Comparison of ENCODE assay signal across 12 cellular contexts in the genomic region with DNA sequence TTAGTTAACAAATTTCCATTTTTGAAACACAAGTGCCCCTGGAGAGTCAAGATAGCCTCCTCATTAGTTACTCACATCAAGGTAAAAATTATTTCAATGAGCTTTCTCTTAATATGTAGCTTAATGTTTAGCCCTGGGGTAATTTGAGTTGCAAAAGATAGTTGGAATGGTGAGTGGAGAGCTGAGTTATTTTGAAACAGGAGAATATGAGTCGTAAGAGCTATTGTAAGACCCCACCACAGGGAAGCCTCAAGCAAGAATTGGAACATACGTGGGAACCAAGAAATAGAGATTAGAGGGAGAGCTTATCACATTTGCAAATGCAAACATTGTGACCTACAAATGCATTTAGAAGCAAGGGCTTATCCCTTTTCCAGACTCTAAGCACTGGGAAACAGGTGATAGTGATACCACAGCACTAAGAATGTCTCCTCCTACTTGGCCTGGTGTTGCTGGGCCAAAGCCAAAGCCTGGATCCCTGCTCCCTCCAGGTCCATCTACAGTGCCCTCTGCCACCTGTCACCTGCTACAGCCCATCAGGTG.
DNase-seq lines count a peak whose midpoint lies in the region; ATAC-seq, FAIRE-seq and TF ChIP-seq lines count a peak whose summit lies in the region.
"Had no signal": no experiment of that assay in that cellular context is flagged by ENCODE, and none has a peak within 500 bp of the region (broad histone marks: within the 10 kb centered on the region; RNA-seq: fewer than 3 reads in every experiment).

No MANE protein-coding gene starts in this region.

- no peak overlapping the region for H3K9ac ChIP-seq in HUES48 (ENCODE audit: low read depth, low read length)

- no peaks in the 10 kb centered on the region for H3K27me3 Mint-ChIP-seq in immature natural killer cell (ENCODE audit: low read depth in 3 of 3)

- H3K36me3 Mint-ChIP-seq in immature natural killer cell = peaks cover 0 to 4% (median 0%) of the 10 kb centered on the region in 3 donors
- H3K36me3 Mint-ChIP-seq: CD8-positive, alpha-beta memory T cell had no signal

- no peak overlapping the region for H3K4me3 ChIP-seq in HUES48 (ENCODE audit: low read depth, low read length)
- no peak overlapping the region for H3K4me3 ChIP-seq in WERI-Rb-1 (ENCODE audit: low read depth, low read length)

- peaks cover 13% of the 10 kb centered on the region for H3K4me1 ChIP-seq in HUES48 (ENCODE audit: control insufficient read depth, insufficient read depth, low read length)

- no peaks in the 10 kb centered on the region for H3K9me3 ChIP-seq in HUES48 (ENCODE audit: control insufficient read depth, insufficient read depth, low read length)
- no peaks in the 10 kb centered on the region for H3K9me3 ChIP-seq in WERI-Rb-1 (ENCODE audit: severe bottlenecking)

- no peaks in the 10 kb centered on the region for H3K9me3 Mint-ChIP-seq in immature natural killer cell
- H3K9me3 Mint-ChIP-seq: CD8-positive, alpha-beta memory T cell; effector memory CD8-positive, alpha-beta T cell had no signal

- DNase-seq in D721Med (ENCODE audit: insufficient read length, low spot score) = no peak
- DNase-seq in WERI-Rb-1 = peak; percentile 56
- peak; percentile 44 for DNase-seq in kidney tubule cell (ENCODE audit: low spot score)
- DNase-seq in immature natural killer cell = no peak
- no peak for DNase-seq in GM19240 (ENCODE audit: insufficient read length, low spot score)
- DNase-seq in NCI-H1092 treated with DMSO at 0.1 percent for 48 hours (lab: John Stamatoyannopoulos, UW) = no peak
- DNase-seq: activated CD8-positive, alpha-beta T cell treated with anti-CD3 and anti-CD28 coated beads, Interleukin-2, amount 10 ng/mL, durations not matched to agents 7 days and 5 days; CD8-positive, alpha-beta memory T cell; effector memory CD8-positive, alpha-beta T cell; RPMI8226 had no signal

- no peak for TF ChIP-seq CTCF in D721Med (IDR thresholded peaks at IDR 0.05; ENCODE audit: insufficient read depth, missing control alignments)
- TF ChIP-seq CTCF in WERI-Rb-1 (IDR thresholded peaks at IDR 0.05; ENCODE audit: low read depth, low read length) = no peak; the same call in 1 of the 2 replicates

- H3K4me3 Mint-ChIP-seq in immature natural killer cell = no peak overlapping the region
- H3K4me3 Mint-ChIP-seq: activated CD8-positive, alpha-beta T cell treated with anti-CD3 and anti-CD28 coated beads, Interleukin-2, amount 10 ng/mL, durations not matched to agents 7 days and 5 days; CD8-positive, alpha-beta memory T cell; effector memory CD8-positive, alpha-beta T cell had no signal

- no peaks in the 10 kb centered on the region for H3K36me3 ChIP-seq in HUES48 (ENCODE audit: control insufficient read depth, insufficient read depth, low read length)
- H3K36me3 ChIP-seq in WERI-Rb-1 = no peaks in the 10 kb centered on the region

- no peaks in the 10 kb centered on the region for H3K4me1 Mint-ChIP-seq in immature natural killer cell
- H3K4me1 Mint-ChIP-seq: CD8-positive, alpha-beta memory T cell had no signal

- peak; percentile 87 for FAIRE-seq in D721Med (lab: Jason Lieb, UNC)

- H3K27ac Mint-ChIP-seq in immature natural killer cell = no peak overlapping the region
- H3K27ac Mint-ChIP-seq: activated CD8-positive, alpha-beta T cell treated with anti-CD3 and anti-CD28 coated beads, Interleukin-2, amount 10 ng/mL, durations not matched to agents 7 days and 5 days; CD8-positive, alpha-beta memory T cell; effector memory CD8-positive, alpha-beta T cell had no signal

- no peak for ATAC-seq in HG03565 (IDR thresholded peaks at IDR 0.05; ENCODE audit: unreplicated experiment)
- ATAC-seq: activated CD8-positive, alpha-beta T cell treated with anti-CD3 and anti-CD28 coated beads, Interleukin-2, amount 10 ng/mL, durations not matched to agents 7 days and 5 days; effector memory CD8-positive, alpha-beta T cell had no signal

- H3K27me3 ChIP-seq in HUES48 (ENCODE audit: control insufficient read depth, insufficient read depth, low read length) (no peaks in the 10 kb centered on the region), WERI-Rb-1 (ENCODE audit: insufficient read depth, low read depth, severe bottlenecking) (no peaks in the 10 kb centered on the region)

- H3K27ac ChIP-seq in HUES48 (ENCODE audit: low read depth, low read length) (peak overlapping the region; percentile 80), WERI-Rb-1 (no peak overlapping the region)

Comparison
In these comparisons a context has a peak if more than half of its experiments do, and no peak if none do; other contexts are left out.
1. DNase-seq: peak in WERI-Rb-1 (single experiment) and kidney tubule cell (single experiment); none in D721Med (single experiment), immature natural killer cell (0 of 3), GM19240 (single experiment) and NCI-H1092 treated with DMSO at 0.1 percent for 48 hours (single experiment).